In genomic region chr12:93089805-93090569, GRCh38 we compare ENCODE assay signal across 10 cellular contexts.
DNase-seq lines count a peak whose midpoint lies in the region; ATAC-seq and TF ChIP-seq lines count a peak whose summit lies in the region.
"Had no signal": no experiment of that assay in that cellular context is flagged by ENCODE, and none has a peak within 500 bp of the region (broad histone marks: within the 10 kb centered on the region; RNA-seq: fewer than 3 reads in every experiment).

No MANE protein-coding gene starts in this region.

- intact Hi-C loops in activated naive CD4-positive, alpha-beta T cell treated with anti-CD3 and anti-CD28 coated beads for 36 hours (cut with micrococcal nuclease) = loop anchor here (1.0 to 10.0 kb wide), 6 partner anchors 19 to 585 kb away; partner anchors contain the start of gene CRADD
- intact Hi-C loops in CD4-positive, alpha-beta memory T cell (cut with micrococcal nuclease) = no loop called here

- no peaks in the 10 kb centered on the region for H3K27me3 ChIP-seq in RWPE2 (ENCODE audit: insufficient read depth, poor library complexity, severe bottlenecking)
- H3K27me3 ChIP-seq in CD4-positive, alpha-beta memory T cell (ENCODE audit: insufficient read depth, low read length) = no peaks in the 10 kb centered on the region

- no peaks in the 10 kb centered on the region for H3K27me3 Mint-ChIP-seq in activated naive CD4-positive, alpha-beta T cell treated with anti-CD3 and anti-CD28 coated beads for 36 hours (ENCODE audit: low read depth)
- no peaks in the 10 kb centered on the region for H3K27me3 Mint-ChIP-seq in CD4-positive, alpha-beta memory T cell
- H3K27me3 Mint-ChIP-seq: central memory CD8-positive, alpha-beta T cell had no signal

- no peaks in the 10 kb centered on the region for H3K36me3 Mint-ChIP-seq in activated naive CD4-positive, alpha-beta T cell treated with anti-CD3 and anti-CD28 coated beads for 36 hours (ENCODE audit: low read depth)
- H3K36me3 Mint-ChIP-seq in CD4-positive, alpha-beta memory T cell = no peaks in the 10 kb centered on the region

- H3K4me1 ChIP-seq in RWPE2 (ENCODE audit: insufficient read depth, poor library complexity, severe bottlenecking) = peaks cover 40% of the 10 kb centered on the region
- H3K4me1 ChIP-seq in CD4-positive, alpha-beta memory T cell (ENCODE audit: insufficient read depth, low read length) = peaks cover 5% of the 10 kb centered on the region

- no peak for TF ChIP-seq CTCF in RWPE2 (IDR thresholded peaks at IDR 0.05; ENCODE audit: poor library complexity, severe bottlenecking)
- no peak for TF ChIP-seq CTCF in epithelial cell of esophagus (IDR thresholded peaks at IDR 0.05; ENCODE audit: insufficient read depth, low read depth, low read length, missing control alignments)

- H3K9me3 ChIP-seq in RWPE2 (ENCODE audit: severe bottlenecking) = no peaks in the 10 kb centered on the region
- no peaks in the 10 kb centered on the region for H3K9me3 ChIP-seq in CD4-positive, alpha-beta memory T cell (ENCODE audit: control insufficient read depth in 1 of 2, low read length in 2 of 2)

- DNase-seq in activated naive CD4-positive, alpha-beta T cell treated with anti-CD3 and anti-CD28 coated beads for 36 hours = peak; percentile 64
- no peak for DNase-seq in activated naive CD4-positive, alpha-beta T cell treated with Interleukin-2 at 50 U/mL for 16 hours
- no peak for DNase-seq in RWPE2 (ENCODE audit: low spot score)
- peak; percentile 93 for DNase-seq in epithelial cell of esophagus (ENCODE audit: low read depth)
- DNase-seq in stimulated activated naive CD8-positive, alpha-beta T cell treated with anti-CD3 and anti-CD28 coated beads, Interleukin-15, Interleukin-2, amounts not matched to agents 100 U/mL and 50 U/mL, for 24 hours = no peak
- DNase-seq in CD4-positive, alpha-beta memory T cell = no peak
- no peak for DNase-seq in activated effector memory CD4-positive, alpha-beta T cell treated with anti-CD3 and anti-CD28 coated beads, Interleukin-2, amount 50 U/mL, for 16 hours
- DNase-seq: DMS 273 treated with DMSO at 0.1 percent for 48 hours had no signal

- H3K4me3 ChIP-seq in RWPE2 (ENCODE audit: severe bottlenecking) (no peak overlapping the region), epithelial cell of esophagus (ENCODE audit: low read length) (no peak overlapping the region)
- H3K4me3 ChIP-seq in CD4-positive, alpha-beta memory T cell (ENCODE audit: low read length in 2 of 2) = no peak overlapping the region

- no peak overlapping the region for H3K4me3 Mint-ChIP-seq in activated naive CD4-positive, alpha-beta T cell treated with anti-CD3 and anti-CD28 coated beads for 36 hours
- no peak overlapping the region for H3K4me3 Mint-ChIP-seq in CD4-positive, alpha-beta memory T cell
- H3K4me3 Mint-ChIP-seq: central memory CD8-positive, alpha-beta T cell had no signal

- H3K9me3 Mint-ChIP-seq in activated naive CD4-positive, alpha-beta T cell treated with anti-CD3 and anti-CD28 coated beads for 36 hours = peaks cover 5% of the 10 kb centered on the region
- peaks cover 2 to 13% (median 6%) of the 10 kb centered on the region in 8 donors for H3K9me3 Mint-ChIP-seq in CD4-positive, alpha-beta memory T cell
- H3K9me3 Mint-ChIP-seq: central memory CD8-positive, alpha-beta T cell had no signal

- peak overlapping the region; percentile 89 for H3K27ac ChIP-seq in RWPE2 (ENCODE audit: poor library complexity, severe bottlenecking)
- no peak overlapping the region for H3K27ac ChIP-seq in CD4-positive, alpha-beta memory T cell (ENCODE audit: low read depth, low read length)

- H3K36me3 ChIP-seq in RWPE2 (ENCODE audit: low read depth) = no peaks in the 10 kb centered on the region
- no peaks in the 10 kb centered on the region for H3K36me3 ChIP-seq in CD4-positive, alpha-beta memory T cell (ENCODE audit: insufficient read depth, low read length)

- CTCF ChIA-PET in activated naive CD4-positive, alpha-beta T cell treated with anti-CD3 and anti-CD28 coated beads for 36 hours (lab: Charles Lee) = no interaction called here
- CTCF ChIA-PET in CD4-positive, alpha-beta memory T cell (lab: Charles Lee; ENCODE audit: partially characterized antibody) = no interaction called here

- peak; percentile 93 for ATAC-seq in RWPE2 (ENCODE audit: low read depth)
- ATAC-seq in stimulated activated naive CD8-positive, alpha-beta T cell treated with anti-CD3 and anti-CD28 coated beads, Interleukin-15, Interleukin-2, amounts not matched to agents 100 U/mL and 50 U/mL, for 24 hours = peak; percentile 94
- no peak for ATAC-seq in GM18511 (IDR thresholded peaks at IDR 0.05; ENCODE audit: unreplicated experiment)

- H3K27ac Mint-ChIP-seq in activated naive CD4-positive, alpha-beta T cell treated with anti-CD3 and anti-CD28 coated beads for 36 hours = peak overlapping the region; percentile 68
- no peak overlapping the region for H3K27ac Mint-ChIP-seq in CD4-positive, alpha-beta memory T cell

- H3K4me1 Mint-ChIP-seq in activated naive CD4-positive, alpha-beta T cell treated with anti-CD3 and anti-CD28 coated beads for 36 hours (ENCODE audit: low read depth) = peaks cover 13% of the 10 kb centered on the region
- peaks cover 0 to 2% (median 0%) of the 10 kb centered on the region in 4 donors for H3K4me1 Mint-ChIP-seq in CD4-positive, alpha-beta memory T cell
- H3K4me1 Mint-ChIP-seq: central memory CD8-positive, alpha-beta T cell had no signal

- POLR2A ChIA-PET in CD4-positive, alpha-beta memory T cell (lab: Charles Lee; ENCODE audit: partially characterized antibody) = no interaction called here

Comparison
In these comparisons a context has a peak if more than half of its experiments do, and no peak if none do; other contexts are left out.
1. DNase-seq: peak in activated naive CD4-positive, alpha-beta T cell treated with anti-CD3 and anti-CD28 coated beads for 36 hours (single experiment) and epithelial cell of esophagus (single experiment); none in activated naive CD4-positive, alpha-beta T cell treated with Interleukin-2 at 50 U/mL for 16 hours (single experiment), RWPE2 (single experiment), stimulated activated naive CD8-positive, alpha-beta T cell treated with anti-CD3 and anti-CD28 coated beads, Interleukin-15, Interleukin-2, amounts not matched to agents 100 U/mL and 50 U/mL, for 24 hours (single experiment), CD4-positive, alpha-beta memory T cell (0 of 5) and activated effector memory CD4-positive, alpha-beta T cell treated with anti-CD3 and anti-CD28 coated beads, Interleukin-2, amount 50 U/mL, for 16 hours (single experiment).